In genomic region chr1:167408355-167408754, GRCh38 we compare ENCODE assay signal across 28 cellular contexts.
"Had no signal": no experiment of that assay in that cellular context is flagged by ENCODE, and none has a peak within 500 bp of the region (broad histone marks: within the 10 kb centered on the region; RNA-seq: fewer than 3 reads in every experiment).

No MANE protein-coding gene starts in this region.

- H3K4me3 ChIP-seq: neural progenitor cell, ovary, psoas muscle, right lobe of liver, sigmoid colon, suprapubic skin, testis, tibial artery, transverse colon, upper lobe of right lung, uterus had no signal

- ATAC-seq: naive thymus-derived CD8-positive, alpha-beta T cell; psoas muscle; right cardiac atrium; stimulated activated effector memory CD8-positive, alpha-beta T cell treated with anti-CD3 and anti-CD28 coated beads, Interleukin-12 subunit alpha, Interleukin-12 subunit beta, amount 100 ng/mL, for 72 hours; stimulated activated naive CD8-positive, alpha-beta T cell treated with anti-CD3 and anti-CD28 coated beads, Interleukin-15, amount 100 ng/mL, for 72 hours; stimulated activated naive CD8-positive, alpha-beta T cell treated with anti-CD3 and anti-CD28 coated beads, Interleukin-15, Interleukin-2, amounts not matched to agents 100 U/mL and 50 U/mL, for 24 hours; upper lobe of right lung had no signal

- H3K27ac ChIP-seq: neural progenitor cell, ovary, parathyroid adenoma, psoas muscle, right lobe of liver, sigmoid colon, suprapubic skin, testis, tibial artery, transverse colon, upper lobe of right lung, uterus had no signal

- H3K36me3 ChIP-seq: ovary, uterus had no signal

- H3K27ac Mint-ChIP-seq: nephron; neural progenitor cell; stimulated activated effector memory CD8-positive, alpha-beta T cell treated with anti-CD3 and anti-CD28 coated beads, Interleukin-12 subunit alpha, Interleukin-12 subunit beta, amount 100 ng/mL, for 72 hours; stimulated activated naive CD8-positive, alpha-beta T cell treated with anti-CD3 and anti-CD28 coated beads, Interleukin-15, amount 100 ng/mL, for 72 hours; type B pancreatic cell had no signal

- H3K4me3 Mint-ChIP-seq: naive thymus-derived CD8-positive, alpha-beta T cell; nephron; neural progenitor cell; stimulated activated effector memory CD8-positive, alpha-beta T cell treated with anti-CD3 and anti-CD28 coated beads, Interleukin-12 subunit alpha, Interleukin-12 subunit beta, amount 100 ng/mL, for 72 hours; stimulated activated naive CD8-positive, alpha-beta T cell treated with anti-CD3 and anti-CD28 coated beads, Interleukin-15, amount 100 ng/mL, for 72 hours; type B pancreatic cell had no signal

- H3K9me3 ChIP-seq: ovary, psoas muscle, right lobe of liver, sigmoid colon, suprapubic skin, testis, tibial artery, transverse colon, upper lobe of right lung, uterus had no signal

- DNase-seq: naive thymus-derived CD8-positive, alpha-beta T cell; occipital lobe; ovary; posterior cingulate gyrus; psoas muscle; right cardiac atrium; right lobe of liver; sigmoid colon; small intestine; stimulated activated CD4-positive, alpha-beta T cell treated with anti-CD3 and anti-CD28 coated beads, Interleukin-15, amount 100 ng/mL, for 24 hours; stimulated activated CD4-positive, alpha-beta T cell treated with anti-CD3 and anti-CD28 coated beads, Interleukin-2, amount 100 ng/mL, for 24 hours; stimulated activated CD4-positive, alpha-beta T cell treated with anti-CD3 and anti-CD28 coated beads, Interleukin-2, amount 100 ng/mL, for 48 hours; stimulated activated CD4-positive, alpha-beta T cell treated with anti-CD3 and anti-CD28 coated beads, Interleukin-4, amount 100 ng/mL, for 24 hours; stimulated activated naive CD8-positive, alpha-beta T cell treated with anti-CD3 and anti-CD28 coated beads, Interleukin-15, amount 100 ng/mL, for 72 hours; stimulated activated naive CD8-positive, alpha-beta T cell treated with anti-CD3 and anti-CD28 coated beads, Interleukin-15, Interleukin-2, amounts not matched to agents 100 U/mL and 50 U/mL, for 24 hours; substantia nigra; testis; tibial artery; transverse colon; upper lobe of right lung; uterus had no signal

- H3K27me3 Mint-ChIP-seq: naive thymus-derived CD8-positive, alpha-beta T cell; progenitor cell of endocrine pancreas; stimulated activated naive CD8-positive, alpha-beta T cell treated with anti-CD3 and anti-CD28 coated beads, Interleukin-15, amount 100 ng/mL, for 72 hours; type B pancreatic cell had no signal

- H3K9me3 Mint-ChIP-seq: naive thymus-derived CD8-positive, alpha-beta T cell; nephron; neural progenitor cell; stimulated activated effector memory CD8-positive, alpha-beta T cell treated with anti-CD3 and anti-CD28 coated beads, Interleukin-12 subunit alpha, Interleukin-12 subunit beta, amount 100 ng/mL, for 72 hours; stimulated activated naive CD8-positive, alpha-beta T cell treated with anti-CD3 and anti-CD28 coated beads, Interleukin-15, amount 100 ng/mL, for 72 hours; type B pancreatic cell had no signal

- H3K4me1 ChIP-seq: parathyroid adenoma, psoas muscle, right lobe of liver, sigmoid colon, suprapubic skin, transverse colon, upper lobe of right lung, uterus had no signal
